18 cellular contexts compared by ENCODE assay signal in the genomic region with DNA sequence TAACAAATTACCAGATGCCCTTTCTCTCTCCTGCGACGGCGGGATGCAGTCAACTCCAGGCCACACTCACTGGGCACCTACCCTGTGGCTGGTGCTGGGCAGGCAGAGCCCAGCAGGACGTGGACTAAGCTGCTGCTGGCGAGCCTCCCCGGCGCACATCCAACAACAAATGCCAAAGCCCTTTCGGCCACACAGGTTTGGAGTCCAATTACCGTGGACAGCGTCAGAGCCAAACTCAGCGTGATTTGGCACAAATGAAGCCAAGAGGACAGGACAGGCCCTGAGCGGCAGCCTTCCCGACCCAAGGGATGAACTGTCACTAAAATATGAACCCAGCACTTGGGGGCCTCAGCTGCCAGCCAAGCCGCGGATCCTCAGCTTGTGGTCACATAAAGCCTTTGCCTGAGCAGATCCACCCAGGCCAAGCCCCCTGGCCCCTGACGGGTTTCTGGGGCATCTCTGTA. TPM values are rescaled to one million over a fixed set of nuclear protein-coding genes. Genes with fewer than 3 reads are reported as not detected.
DNase-seq lines count a peak whose midpoint lies in the region; ATAC-seq, FAIRE-seq and TF ChIP-seq lines count a peak whose summit lies in the region.
"Had no signal": no experiment of that assay in that cellular context is flagged by ENCODE, and none has a peak within 500 bp of the region (broad histone marks: within the 10 kb centered on the region; RNA-seq: fewer than 3 reads in every experiment).

No MANE protein-coding gene starts in this region.

- H3K79me2 ChIP-seq in OCI-LY3 (ENCODE audit: low read length) (peaks cover 7% of the 10 kb centered on the region; the same call in 1 of the 2 replicates), trophoblast cell (ENCODE audit: control insufficient read depth, insufficient read depth, low read length, poor library complexity) (no peaks in the 10 kb centered on the region)

- H2BK5ac ChIP-seq in trophoblast cell (ENCODE audit: low read depth, low read length, poor library complexity) = no peak overlapping the region

- H3K4me3 ChIP-seq in OCI-LY3 (ENCODE audit: low read length) (no peak overlapping the region), heart left ventricle (no peak overlapping the region), trophoblast cell (ENCODE audit: low read depth, low read length) (peak overlapping the region; percentile 26)

- WGBS in heart left ventricle, 4 donors = 84 to 93% (median 91%) methylated on average over 16 of the region's 16 CpGs
- no CpG with 5 or more reads among the region's 16 CpGs for WGBS in trophoblast cell (ENCODE audit: extremely low coverage, insufficient coverage, insufficient read length)

- no peak overlapping the region for H4K91ac ChIP-seq in trophoblast cell (ENCODE audit: low read depth, low read length)

- no peak overlapping the region for H3K14ac ChIP-seq in trophoblast cell (ENCODE audit: low read length)

- no peaks in the 10 kb centered on the region for H3K27me3 Mint-ChIP-seq in activated naive CD8-positive, alpha-beta T cell treated with anti-CD3 and anti-CD28 coated beads, Interleukin-2, amount 50 U/mL, for 24 hours
- H3K27me3 Mint-ChIP-seq: activated B cell treated with CpG ODN at 0.5 μM for 24 hours; central memory CD8-positive, alpha-beta T cell had no signal

- H3K4me2 ChIP-seq in OCI-LY3 (ENCODE audit: low read length) = no peak overlapping the region; the same call in 1 of the 2 replicates
- no peak overlapping the region for H3K4me2 ChIP-seq in trophoblast cell (ENCODE audit: low read length)

- peak overlapping the region; percentile 89 for H3K27ac ChIP-seq in OCI-LY3 (ENCODE audit: low read length)
- peak overlapping the region in 1 of 12 donors; percentile 26 for H3K27ac ChIP-seq in heart left ventricle
- no peak overlapping the region for H3K27ac ChIP-seq in trophoblast cell (ENCODE audit: low read depth, low read length)

- peak overlapping the region; percentile 29; the same call in 1 of the 2 replicates for H3K9ac ChIP-seq in OCI-LY3 (ENCODE audit: low read length)
- no peak overlapping the region for H3K9ac ChIP-seq in trophoblast cell (ENCODE audit: low read length)

- H3K23ac ChIP-seq in trophoblast cell (ENCODE audit: low read length) = no peak overlapping the region

- H3K18ac ChIP-seq in trophoblast cell (ENCODE audit: low read length) = no peak overlapping the region

- peak in 10 of 14 donors; percentile 19 to 99 (median 43) for DNase-seq in C1 segment of cervical spinal cord (lab: John Stamatoyannopoulos, UW)
- DNase-seq in heart left ventricle = peak in 2 of 5 donors; percentile 43 to 70
- no peak for DNase-seq in trophoblast cell
- no peak for DNase-seq in activated naive CD8-positive, alpha-beta T cell treated with anti-CD3 and anti-CD28 coated beads, Interleukin-2, amount 50 U/mL, for 24 hours
- DNase-seq in GM19239 (ENCODE audit: insufficient read length, low spot score) = no peak
- DNase-seq in NCI-H82 treated with DMSO at 0.1 percent for 48 hours (lab: John Stamatoyannopoulos, UW; ENCODE audit: unreplicated experiment) = no peak
- DNase-seq: activated B cell treated with CpG ODN at 0.5 μM for 24 hours, left colon, natural killer cell, NCI-H1105, NCI-H2227 treated with DMSO at 0.1 percent for 48 hours, SW 1271 had no signal

- H3K27ac Mint-ChIP-seq in activated naive CD8-positive, alpha-beta T cell treated with anti-CD3 and anti-CD28 coated beads, Interleukin-2, amount 50 U/mL, for 24 hours = no peak overlapping the region
- H3K27ac Mint-ChIP-seq: activated B cell treated with CpG ODN at 0.5 μM for 24 hours; natural killer cell; stimulated activated effector memory CD8-positive, alpha-beta T cell treated with anti-CD3 and anti-CD28 coated beads, Interleukin-12 subunit alpha, Interleukin-12 subunit beta, amount 100 ng/mL, for 72 hours had no signal

- H3K27me3 ChIP-seq in OCI-LY3 (ENCODE audit: low read depth, low read length) = no peaks in the 10 kb centered on the region
- no peaks in the 10 kb centered on the region for H3K27me3 ChIP-seq in heart left ventricle
- no peaks in the 10 kb centered on the region for H3K27me3 ChIP-seq in trophoblast cell (ENCODE audit: insufficient read depth, low read length)

- FAIRE-seq in GM19239 (lab: Jason Lieb, UNC) = no peak

- H3K4me1 ChIP-seq in OCI-LY3 (ENCODE audit: low read length) = peaks cover 37% of the 10 kb centered on the region
- H3K4me1 ChIP-seq in heart left ventricle = peaks cover 0 to 16% (median 0%) of the 10 kb centered on the region in 12 donors
- H3K4me1 ChIP-seq in trophoblast cell (ENCODE audit: control insufficient read depth in 1 of 2, insufficient read depth in 2 of 2, low read length in 2 of 2) = peaks cover under 1 to 3% of the 10 kb centered on the region in 2 experiments

- H2AFZ ChIP-seq in OCI-LY3 (ENCODE audit: low read depth, low read length) (no peak overlapping the region), trophoblast cell (ENCODE audit: insufficient read depth, low read length, poor library complexity) (no peak overlapping the region)

- H3K36me3 Mint-ChIP-seq in activated naive CD8-positive, alpha-beta T cell treated with anti-CD3 and anti-CD28 coated beads, Interleukin-2, amount 50 U/mL, for 24 hours (ENCODE audit: low read depth) = peaks cover 30% of the 10 kb centered on the region
- H3K36me3 Mint-ChIP-seq: natural killer cell had no signal

- no peak overlapping the region for H3K4me3 Mint-ChIP-seq in activated naive CD8-positive, alpha-beta T cell treated with anti-CD3 and anti-CD28 coated beads, Interleukin-2, amount 50 U/mL, for 24 hours
- H3K4me3 Mint-ChIP-seq: activated B cell treated with CpG ODN at 0.5 μM for 24 hours; central memory CD8-positive, alpha-beta T cell; natural killer cell; stimulated activated effector memory CD8-positive, alpha-beta T cell treated with anti-CD3 and anti-CD28 coated beads, Interleukin-12 subunit alpha, Interleukin-12 subunit beta, amount 100 ng/mL, for 72 hours had no signal

- TF ChIP-seq POLR2A in heart left ventricle (IDR thresholded peaks at IDR 0.05) = no peak

- no peak overlapping the region for H4K8ac ChIP-seq in trophoblast cell (ENCODE audit: low read depth, low read length)

- no peak for TF ChIP-seq CTCF in OCI-LY3 (IDR thresholded peaks at IDR 0.05; ENCODE audit: low read depth, low read length)
- TF ChIP-seq CTCF in heart left ventricle (IDR thresholded peaks at IDR 0.05) = no peak

- peaks cover 49% of the 10 kb centered on the region for H3K36me3 ChIP-seq in OCI-LY3 (replicated peaks; ENCODE audit: low read depth, low read length)
- peaks cover 3 to 79% (median 50%) of the 10 kb centered on the region in 9 donors for H3K36me3 ChIP-seq in heart left ventricle
- peaks cover 45 to 47% of the 10 kb centered on the region in 2 experiments for H3K36me3 ChIP-seq in trophoblast cell (ENCODE audit: control insufficient read depth in 1 of 2, insufficient read depth in 2 of 2, low read length in 2 of 2)

- no peaks in the 10 kb centered on the region for H3K4me1 Mint-ChIP-seq in activated naive CD8-positive, alpha-beta T cell treated with anti-CD3 and anti-CD28 coated beads, Interleukin-2, amount 50 U/mL, for 24 hours
- H3K4me1 Mint-ChIP-seq: activated B cell treated with CpG ODN at 0.5 μM for 24 hours; central memory CD8-positive, alpha-beta T cell had no signal

- H3K9me3 Mint-ChIP-seq in activated naive CD8-positive, alpha-beta T cell treated with anti-CD3 and anti-CD28 coated beads, Interleukin-2, amount 50 U/mL, for 24 hours = no peaks in the 10 kb centered on the region
- H3K9me3 Mint-ChIP-seq: activated B cell treated with CpG ODN at 0.5 μM for 24 hours; activated naive CD4-positive, alpha-beta T cell treated with anti-CD3 and anti-CD28 coated beads, Interleukin-2, amount 50 U/mL, for 72 hours; central memory CD8-positive, alpha-beta T cell; natural killer cell; stimulated activated effector memory CD8-positive, alpha-beta T cell treated with anti-CD3 and anti-CD28 coated beads, Interleukin-12 subunit alpha, Interleukin-12 subunit beta, amount 100 ng/mL, for 72 hours had no signal

- ATAC-seq in heart left ventricle (peak; percentile 58 to 82 (median 66)), HG03460 (IDR thresholded peaks at IDR 0.05; ENCODE audit: unreplicated experiment) (no peak)
- no peak for ATAC-seq in activated naive CD8-positive, alpha-beta T cell treated with anti-CD3 and anti-CD28 coated beads, Interleukin-2, amount 50 U/mL, for 24 hours
- ATAC-seq: activated naive CD4-positive, alpha-beta T cell treated with anti-CD3 and anti-CD28 coated beads, Interleukin-2, amount 50 U/mL, for 72 hours; left colon; natural killer cell; sciatic nerve; stimulated activated effector memory CD8-positive, alpha-beta T cell treated with anti-CD3 and anti-CD28 coated beads, Interleukin-12 subunit alpha, Interleukin-12 subunit beta, amount 100 ng/mL, for 72 hours had no signal

- no peaks in the 10 kb centered on the region for H3K9me3 ChIP-seq in OCI-LY3 (ENCODE audit: insufficient read depth, low read length)
- no peaks in the 10 kb centered on the region for H3K9me3 ChIP-seq in heart left ventricle
- H3K9me3 ChIP-seq in trophoblast cell (ENCODE audit: insufficient read depth, low read depth, low read length) = peaks cover 8% of the 10 kb centered on the region

- intact Hi-C loops in heart left ventricle (cut with DNase I) = no loop called here

- no peak overlapping the region for H4K12ac ChIP-seq in trophoblast cell (ENCODE audit: low read depth, low read length)

- H3K79me1 ChIP-seq in trophoblast cell (ENCODE audit: low read length) = no peaks in the 10 kb centered on the region

- H2BK12ac ChIP-seq in trophoblast cell (ENCODE audit: low read length) = no peak overlapping the region

- H2AK5ac ChIP-seq in trophoblast cell (ENCODE audit: low read length) = no peak overlapping the region

- no peak overlapping the region for H3K4ac ChIP-seq in trophoblast cell (ENCODE audit: low read depth, low read length)

- no peaks in the 10 kb centered on the region for H4K20me1 ChIP-seq in OCI-LY3 (ENCODE audit: insufficient read depth, low read length)

- H2BK120ac ChIP-seq in trophoblast cell (ENCODE audit: insufficient read depth, low read length, poor library complexity) = no peak overlapping the region

RNA-seq across cellular contexts. Expression of gene DAGLB, which starts 28.4 kb away (rescaled TPM):
- 10 to 100 TPM in 3 of 9 donors, 1 to 10 TPM in 6; 5.3 to 14.7 (median 7.4) TPM for total RNA-seq in heart left ventricle
- polyA plus RNA-seq in heart left ventricle = 10 to 100 TPM in 1 of 2 donors, 1 to 10 TPM in 1; 4.1 to 17.2 TPM
- polyA plus RNA-seq in trophoblast cell (2013) = 13.8 and 15.5 TPM in 2 replicates

RNA-seq across cellular contexts. Expression of gene RAC1, which starts 45.0 kb away (rescaled TPM):
- total RNA-seq in heart left ventricle = 100 to 1,000 TPM in 8 of 9 donors, 10 to 100 TPM in 1; 83.7 to 189 (median 153) TPM
- polyA plus RNA-seq in heart left ventricle = 100 to 1,000 TPM; 117 to 153 TPM
- 370 and 371 TPM in 2 replicates for polyA plus RNA-seq in trophoblast cell (2013)

Comparison
In these comparisons a context has a peak if more than half of its experiments do, and no peak if none do; other contexts are left out.
1. DNase-seq: peak in C1 segment of cervical spinal cord (10 of 14); none in trophoblast cell (0 of 2), activated naive CD8-positive, alpha-beta T cell treated with anti-CD3 and anti-CD28 coated beads, Interleukin-2, amount 50 U/mL, for 24 hours (single experiment), GM19239 (single experiment) and NCI-H82 treated with DMSO at 0.1 percent for 48 hours (single experiment).
2. ATAC-seq: peak in heart left ventricle (4 of 4); none in HG03460 (single experiment) and activated naive CD8-positive, alpha-beta T cell treated with anti-CD3 and anti-CD28 coated beads, Interleukin-2, amount 50 U/mL, for 24 hours (single experiment).